17 cellular contexts compared by ENCODE assay signal in genomic region chr14:68482772-68483395, GRCh38.
DNase-seq lines count a peak whose midpoint lies in the region; ATAC-seq and TF ChIP-seq lines count a peak whose summit lies in the region.
"Had no signal": no experiment of that assay in that cellular context is flagged by ENCODE, and none has a peak within 500 bp of the region (broad histone marks: within the 10 kb centered on the region; RNA-seq: fewer than 3 reads in every experiment).

No MANE protein-coding gene starts in this region.

- intact Hi-C loops in activated B cell treated with CpG ODN at 0.5 μM for 24 hours (cut with micrococcal nuclease): no loop called here

- H3K36me3 Mint-ChIP-seq in activated naive CD4-positive, alpha-beta T cell treated with anti-CD3 and anti-CD28 coated beads, Interleukin-2, amount 10 ng/mL, durations not matched to agents 7 days and 5 days: peaks cover 14% of the 10 kb centered on the region
- H3K36me3 Mint-ChIP-seq in activated B cell treated with CpG ODN at 0.5 μM for 24 hours (ENCODE audit: low read depth): no peaks in the 10 kb centered on the region
- H3K36me3 Mint-ChIP-seq in memory B cell: peaks cover 1% of the 10 kb centered on the region
- H3K36me3 Mint-ChIP-seq in type B pancreatic cell: peaks cover 35% of the 10 kb centered on the region

- CTCF ChIA-PET in activated naive CD4-positive, alpha-beta T cell treated with anti-CD3 and anti-CD28 coated beads, Interleukin-2, amount 10 ng/mL, durations not matched to agents 7 days and 5 days (lab: Charles Lee): interaction anchor here (1.1 kb wide), 1 partner anchor 33 kb away, joined by 3 read pairs; no protein-coding TSS in a partner anchor
- CTCF ChIA-PET in activated B cell treated with CpG ODN at 0.5 μM for 24 hours (lab: Charles Lee): no interaction called here

- peak overlapping the region; percentile 15 for H3K27ac Mint-ChIP-seq in activated naive CD4-positive, alpha-beta T cell treated with anti-CD3 and anti-CD28 coated beads, Interleukin-2, amount 10 ng/mL, durations not matched to agents 7 days and 5 days
- H3K27ac Mint-ChIP-seq in activated B cell treated with CpG ODN at 0.5 μM for 24 hours (peak overlapping the region; percentile 30), memory B cell (peak overlapping the region; percentile 8), type B pancreatic cell (peak overlapping the region; percentile 74)

- peaks cover 33% of the 10 kb centered on the region for H3K4me1 Mint-ChIP-seq in activated naive CD4-positive, alpha-beta T cell treated with anti-CD3 and anti-CD28 coated beads, Interleukin-2, amount 10 ng/mL, durations not matched to agents 7 days and 5 days
- peaks cover 52% of the 10 kb centered on the region for H3K4me1 Mint-ChIP-seq in activated B cell treated with CpG ODN at 0.5 μM for 24 hours
- H3K4me1 Mint-ChIP-seq in memory B cell: peaks cover 16% of the 10 kb centered on the region
- peaks cover 64% of the 10 kb centered on the region for H3K4me1 Mint-ChIP-seq in type B pancreatic cell (ENCODE audit: unreplicated experiment)

- H3K9me3 Mint-ChIP-seq in activated naive CD4-positive, alpha-beta T cell treated with anti-CD3 and anti-CD28 coated beads, Interleukin-2, amount 10 ng/mL, durations not matched to agents 7 days and 5 days: no peaks in the 10 kb centered on the region
- H3K9me3 Mint-ChIP-seq in activated B cell treated with CpG ODN at 0.5 μM for 24 hours: no peaks in the 10 kb centered on the region
- H3K9me3 Mint-ChIP-seq in memory B cell: no peaks in the 10 kb centered on the region
- peaks cover 3% of the 10 kb centered on the region for H3K9me3 Mint-ChIP-seq in type B pancreatic cell

- no peak for ATAC-seq in activated B cell treated with CpG ODN at 0.5 μM for 24 hours (ENCODE audit: low read depth)
- ATAC-seq in memory B cell (ENCODE audit: low read depth): no peak
- ATAC-seq in GM19397 (IDR thresholded peaks at IDR 0.05; ENCODE audit: unreplicated experiment): no peak

- H3K27me3 Mint-ChIP-seq in activated naive CD4-positive, alpha-beta T cell treated with anti-CD3 and anti-CD28 coated beads, Interleukin-2, amount 10 ng/mL, durations not matched to agents 7 days and 5 days: no peaks in the 10 kb centered on the region
- no peaks in the 10 kb centered on the region for H3K27me3 Mint-ChIP-seq in activated B cell treated with CpG ODN at 0.5 μM for 24 hours
- no peaks in the 10 kb centered on the region for H3K27me3 Mint-ChIP-seq in memory B cell
- H3K27me3 Mint-ChIP-seq in type B pancreatic cell: no peaks in the 10 kb centered on the region

- no peak for DNase-seq in activated naive CD4-positive, alpha-beta T cell treated with anti-CD3 and anti-CD28 coated beads, Interleukin-2, amount 10 ng/mL, durations not matched to agents 7 days and 5 days
- no peak for DNase-seq in activated naive CD4-positive, alpha-beta T cell treated with anti-CD3 and anti-CD28 coated beads, Interleukin-2, amount 50 U/mL, for 16 hours
- DNase-seq in activated B cell treated with CpG ODN at 0.5 μM for 24 hours (no peak), memory B cell (ENCODE audit: low spot score in 2 of 2) (no peak), type B pancreatic cell (ENCODE audit: extremely low spot score, unreplicated experiment) (no peak), ecto neural progenitor cell (ENCODE audit: low spot score) (no peak)
- DNase-seq in activated CD8-positive, alpha-beta memory T cell treated with anti-CD3 and anti-CD28 coated beads, Interleukin-2, amount 50 U/mL, for 4 hours: no peak
- DNase-seq: activated CD8-positive, alpha-beta T cell treated with anti-CD3 and anti-CD28 coated beads, Interleukin-2, amount 10 ng/mL, durations not matched to agents 7 days and 5 days; left cardiac atrium; MM.1S; NCI-H2171 treated with DMSO at 0.1 percent for 48 hours; NCI-H748 treated with DMSO at 0.1 percent for 48 hours; retina; stimulated activated CD4-positive, alpha-beta T cell treated with anti-CD3 and anti-CD28 coated beads, Interleukin-12 subunit alpha, Interleukin-12 subunit beta, amount 100 ng/mL, for 4 hours; upper lobe of left lung; WERI-Rb-1 had no signal

- H3K4me3 Mint-ChIP-seq in activated naive CD4-positive, alpha-beta T cell treated with anti-CD3 and anti-CD28 coated beads, Interleukin-2, amount 10 ng/mL, durations not matched to agents 7 days and 5 days: no peak overlapping the region
- H3K4me3 Mint-ChIP-seq in activated B cell treated with CpG ODN at 0.5 μM for 24 hours (no peak overlapping the region), memory B cell (no peak overlapping the region), type B pancreatic cell (no peak overlapping the region)

- POLR2A ChIA-PET in activated B cell treated with CpG ODN at 0.5 μM for 24 hours (lab: Charles Lee): interaction anchor here (0.6 to 3.6 kb wide), 5 partner anchors 11 to 310 kb away, joined by 3 to 34 read pairs (median 9); partner anchors contain the start of gene ZFP36L1

- TF ChIP-seq CTCF in activated B cell treated with CpG ODN at 0.5 μM for 24 hours (IDR thresholded peaks at IDR 0.05): no peak
- no peak for TF ChIP-seq CTCF in type B pancreatic cell (conservative IDR thresholded peaks at IDR 0.05)

Comparison
In these comparisons a context has a peak if more than half of its experiments do, and no peak if none do; other contexts are left out.
1. H3K27ac Mint-ChIP-seq: peak in every context shown above with its lines; median percentile 74 in type B pancreatic cell; 30 in activated B cell treated with CpG ODN at 0.5 μM for 24 hours; 15 in activated naive CD4-positive, alpha-beta T cell treated with anti-CD3 and anti-CD28 coated beads, Interleukin-2, amount 10 ng/mL, durations not matched to agents 7 days and 5 days; 8 in memory B cell.